ENCODE assay signal across 8 cellular contexts in the genomic region with DNA sequence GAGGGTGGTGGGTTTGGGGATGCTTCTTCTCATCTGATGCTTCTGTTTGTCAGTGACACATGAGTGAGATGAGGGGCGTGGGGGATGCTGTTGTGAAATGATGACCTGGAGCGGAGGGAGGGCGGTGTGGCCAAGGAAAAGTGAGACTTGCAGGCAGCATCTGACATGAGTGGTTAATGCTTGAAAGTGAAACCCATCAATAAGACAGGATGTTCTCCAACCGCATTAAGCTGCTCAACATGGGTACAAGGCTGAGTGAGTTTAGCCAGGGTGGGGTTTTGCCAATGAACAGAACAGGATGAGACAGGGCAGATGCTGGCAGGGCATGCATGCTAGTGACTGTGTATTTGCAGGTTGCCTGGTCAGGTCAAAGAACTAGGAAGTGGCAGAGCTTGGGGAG. TPM values are rescaled to one million over a fixed set of nuclear protein-coding genes. Genes with fewer than 3 reads are reported as not detected.
DNase-seq lines count a peak whose midpoint lies in the region; ATAC-seq, FAIRE-seq and TF ChIP-seq lines count a peak whose summit lies in the region.

No MANE protein-coding gene starts in this region.

- TF ChIP-seq CTCF in D721Med (IDR thresholded peaks at IDR 0.05; ENCODE audit: insufficient read depth, missing control alignments) (no peak), tibial nerve (IDR thresholded peaks at IDR 0.05) (no peak)

- DNase-seq in NAMALWA (ENCODE audit: low spot score) = peak; percentile 60
- peak; percentile 63 for DNase-seq in activated naive CD4-positive, alpha-beta T cell treated with anti-CD3 and anti-CD28 coated beads, Interleukin-2, amount 50 U/mL, for 16 hours
- peak; percentile 7 for DNase-seq in stimulated activated CD8-positive, alpha-beta memory T cell treated with anti-CD3 and anti-CD28 coated beads, Interleukin-15, amount 100 ng/mL, for 1 hour (ENCODE audit: low read depth)
- no peak for DNase-seq in D721Med (ENCODE audit: insufficient read length, low spot score)
- DNase-seq in LoVo (ENCODE audit: low spot score) = no peak
- DNase-seq in tibial nerve (ENCODE audit: low spot score in 2 of 2) = no peak

- H3K27ac ChIP-seq in tibial nerve = peak overlapping the region in 1 of 4 donors; percentile 2

- 66 to 76% methylated on average over 4 of the region's 4 CpGs for WGBS in tibial nerve, 2 donors

- ATAC-seq in GM21390 (IDR thresholded peaks at IDR 0.05; ENCODE audit: unreplicated experiment) (peak; percentile 95), HG02884 (IDR thresholded peaks at IDR 0.05; ENCODE audit: unreplicated experiment) (no peak)

- TF ChIP-seq POLR2A in tibial nerve (IDR thresholded peaks at IDR 0.05) = no peak

- H3K4me3 ChIP-seq in tibial nerve = no peak overlapping the region

- no peaks in the 10 kb centered on the region for H3K9me3 ChIP-seq in tibial nerve

- H3K36me3 ChIP-seq in tibial nerve = no peaks in the 10 kb centered on the region

- TF ChIP-seq EP300 in tibial nerve (IDR thresholded peaks at IDR 0.05) = no peak

- H3K27me3 ChIP-seq in tibial nerve = no peaks in the 10 kb centered on the region

- H3K4me1 ChIP-seq in tibial nerve = no peaks in the 10 kb centered on the region

- FAIRE-seq in D721Med (lab: Jason Lieb, UNC) = no peak

RNA-seq across cellular contexts. Expression of a gene that starts 16.5 kb away (rescaled TPM):
- total RNA-seq in tibial nerve = not detected

RNA-seq across cellular contexts. Expression of a gene that starts 19.8 kb away (rescaled TPM):
- 10 to 100 TPM; 49.4 to 57.9 (median 54.1) TPM for total RNA-seq in tibial nerve

RNA-seq across cellular contexts. Expression of a gene that starts 53.7 kb away (rescaled TPM):
- total RNA-seq in tibial nerve = 10 to 100 TPM; 51.1 to 69.0 (median 59.6) TPM

Comparison
In these comparisons a context has a peak if more than half of its experiments do, and no peak if none do; other contexts are left out.
1. DNase-seq: peak in NAMALWA (single experiment), activated naive CD4-positive, alpha-beta T cell treated with anti-CD3 and anti-CD28 coated beads, Interleukin-2, amount 50 U/mL, for 16 hours (single experiment) and stimulated activated CD8-positive, alpha-beta memory T cell treated with anti-CD3 and anti-CD28 coated beads, Interleukin-15, amount 100 ng/mL, for 1 hour (single experiment); none in D721Med (single experiment), LoVo (single experiment) and tibial nerve (0 of 2).